Comparison of ENCODE assay signal across 1 cellular context in the genomic region with DNA sequence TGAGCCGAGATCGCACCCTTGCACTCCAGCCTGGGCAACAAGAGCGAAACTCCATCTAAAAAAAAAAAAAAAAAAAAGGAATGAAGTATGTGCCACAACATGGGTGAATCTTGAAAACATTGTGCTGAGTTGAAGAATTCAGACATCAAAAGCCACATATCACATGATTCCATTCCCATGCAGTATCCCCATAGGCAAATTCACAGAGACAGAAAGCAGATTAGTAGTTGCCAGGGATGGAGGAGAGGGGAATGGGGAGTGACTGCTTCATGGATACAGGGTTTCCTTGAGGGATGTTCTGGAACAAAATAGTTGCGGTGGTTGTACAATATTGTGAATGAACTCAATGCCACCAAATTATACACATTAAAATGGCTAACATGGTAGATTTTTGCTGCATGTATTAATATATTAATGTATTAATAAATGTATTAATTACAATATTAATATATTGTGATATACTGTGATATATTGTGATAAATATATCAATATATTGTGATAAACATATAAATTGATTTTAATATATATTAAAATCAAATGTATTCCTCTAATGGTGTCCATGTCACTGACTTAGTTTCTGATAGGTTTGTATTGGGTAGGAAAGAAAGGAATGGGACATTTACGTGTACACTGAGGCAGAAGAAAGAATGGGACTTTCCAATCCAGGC.
TF ChIP-seq lines count a peak whose summit lies in the region.

No MANE protein-coding gene starts in this region.

TF ChIP-seq in GM12878, 131 proteins besides CTCF, POLR2A, EP300 and RAD21:
- TF ChIP-seq, protein P1, sequence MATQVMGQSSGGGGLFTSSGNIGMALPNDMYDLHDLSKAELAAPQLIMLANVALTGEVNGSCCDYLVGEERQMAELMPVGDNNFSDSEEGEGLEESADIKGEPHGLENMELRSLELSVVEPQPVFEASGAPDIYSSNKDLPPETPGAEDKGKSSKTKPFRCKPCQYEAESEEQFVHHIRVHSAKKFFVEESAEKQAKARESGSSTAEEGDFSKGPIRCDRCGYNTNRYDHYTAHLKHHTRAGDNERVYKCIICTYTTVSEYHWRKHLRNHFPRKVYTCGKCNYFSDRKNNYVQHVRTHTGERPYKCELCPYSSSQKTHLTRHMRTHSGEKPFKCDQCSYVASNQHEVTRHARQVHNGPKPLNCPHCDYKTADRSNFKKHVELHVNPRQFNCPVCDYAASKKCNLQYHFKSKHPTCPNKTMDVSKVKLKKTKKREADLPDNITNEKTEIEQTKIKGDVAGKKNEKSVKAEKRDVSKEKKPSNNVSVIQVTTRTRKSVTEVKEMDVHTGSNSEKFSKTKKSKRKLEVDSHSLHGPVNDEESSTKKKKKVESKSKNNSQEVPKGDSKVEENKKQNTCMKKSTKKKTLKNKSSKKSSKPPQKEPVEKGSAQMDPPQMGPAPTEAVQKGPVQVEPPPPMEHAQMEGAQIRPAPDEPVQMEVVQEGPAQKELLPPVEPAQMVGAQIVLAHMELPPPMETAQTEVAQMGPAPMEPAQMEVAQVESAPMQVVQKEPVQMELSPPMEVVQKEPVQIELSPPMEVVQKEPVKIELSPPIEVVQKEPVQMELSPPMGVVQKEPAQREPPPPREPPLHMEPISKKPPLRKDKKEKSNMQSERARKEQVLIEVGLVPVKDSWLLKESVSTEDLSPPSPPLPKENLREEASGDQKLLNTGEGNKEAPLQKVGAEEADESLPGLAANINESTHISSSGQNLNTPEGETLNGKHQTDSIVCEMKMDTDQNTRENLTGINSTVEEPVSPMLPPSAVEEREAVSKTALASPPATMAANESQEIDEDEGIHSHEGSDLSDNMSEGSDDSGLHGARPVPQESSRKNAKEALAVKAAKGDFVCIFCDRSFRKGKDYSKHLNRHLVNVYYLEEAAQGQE (IDR thresholded peaks at IDR 0.05; ENCODE audit: low read depth, low read length): no peak
- TF ChIP-seq EED (IDR thresholded peaks at IDR 0.05; ENCODE audit: low read depth) (no peak), RAD51 (IDR thresholded peaks at IDR 0.05) (no peak), KAT2A (conservative IDR thresholded peaks at IDR 0.05; ENCODE audit: control insufficient read depth, low read depth, low read length) (no peak), CEBPB (IDR thresholded peaks at IDR 0.05; ENCODE audit: borderline replicate concordance in 1 of 2, low read depth in 2 of 2, low read length in 2 of 2) (no peak), CBX3 (IDR thresholded peaks at IDR 0.05; ENCODE audit: borderline replicate concordance, low read depth) (no peak), SIX5 (IDR thresholded peaks at IDR 0.05; ENCODE audit: low read depth, low read length, severe bottlenecking) (no peak), ATF2 (IDR thresholded peaks at IDR 0.05; ENCODE audit: low read length) (no peak), RCOR1 (conservative IDR thresholded peaks at IDR 0.05; ENCODE audit: low read depth, low read length) (no peak), BMI1 (IDR thresholded peaks at IDR 0.05; ENCODE audit: borderline replicate concordance) (no peak), BCL11A (IDR thresholded peaks at IDR 0.05; ENCODE audit: low read depth, low read length) (no peak)
- TF ChIP-seq, protein P2, sequence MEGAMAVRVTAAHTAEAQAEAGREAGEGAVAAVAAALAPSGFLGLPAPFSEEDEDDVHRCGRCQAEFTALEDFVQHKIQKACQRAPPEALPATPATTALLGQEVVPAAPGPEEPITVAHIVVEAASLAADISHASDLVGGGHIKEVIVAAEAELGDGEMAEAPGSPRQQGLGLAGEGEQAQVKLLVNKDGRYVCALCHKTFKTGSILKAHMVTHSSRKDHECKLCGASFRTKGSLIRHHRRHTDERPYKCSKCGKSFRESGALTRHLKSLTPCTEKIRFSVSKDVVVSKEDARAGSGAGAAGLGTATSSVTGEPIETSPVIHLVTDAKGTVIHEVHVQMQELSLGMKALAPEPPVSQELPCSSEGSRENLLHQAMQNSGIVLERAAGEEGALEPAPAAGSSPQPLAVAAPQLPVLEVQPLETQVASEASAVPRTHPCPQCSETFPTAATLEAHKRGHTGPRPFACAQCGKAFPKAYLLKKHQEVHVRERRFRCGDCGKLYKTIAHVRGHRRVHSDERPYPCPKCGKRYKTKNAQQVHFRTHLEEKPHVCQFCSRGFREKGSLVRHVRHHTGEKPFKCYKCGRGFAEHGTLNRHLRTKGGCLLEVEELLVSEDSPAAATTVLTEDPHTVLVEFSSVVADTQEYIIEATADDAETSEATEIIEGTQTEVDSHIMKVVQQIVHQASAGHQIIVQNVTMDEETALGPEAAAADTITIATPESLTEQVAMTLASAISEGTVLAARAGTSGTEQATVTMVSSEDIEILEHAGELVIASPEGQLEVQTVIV (IDR thresholded peaks at IDR 0.05; ENCODE audit: borderline replicate concordance, partially characterized antibody): no peak
- TF ChIP-seq, protein P3, sequence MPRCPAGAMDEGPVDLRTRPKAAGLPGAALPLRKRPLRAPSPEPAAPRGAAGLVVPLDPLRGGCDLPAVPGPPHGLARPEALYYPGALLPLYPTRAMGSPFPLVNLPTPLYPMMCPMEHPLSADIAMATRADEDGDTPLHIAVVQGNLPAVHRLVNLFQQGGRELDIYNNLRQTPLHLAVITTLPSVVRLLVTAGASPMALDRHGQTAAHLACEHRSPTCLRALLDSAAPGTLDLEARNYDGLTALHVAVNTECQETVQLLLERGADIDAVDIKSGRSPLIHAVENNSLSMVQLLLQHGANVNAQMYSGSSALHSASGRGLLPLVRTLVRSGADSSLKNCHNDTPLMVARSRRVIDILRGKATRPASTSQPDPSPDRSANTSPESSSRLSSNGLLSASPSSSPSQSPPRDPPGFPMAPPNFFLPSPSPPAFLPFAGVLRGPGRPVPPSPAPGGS (IDR thresholded peaks at IDR 0.05; ENCODE audit: borderline replicate concordance, insufficient read depth, low read depth, low read length, poor library complexity, severe bottlenecking): no peak
TF ChIP-seq in GM12878: peak in this region for 0.
